Comparison of ENCODE assay signal across 10 cellular contexts in the genomic region with DNA sequence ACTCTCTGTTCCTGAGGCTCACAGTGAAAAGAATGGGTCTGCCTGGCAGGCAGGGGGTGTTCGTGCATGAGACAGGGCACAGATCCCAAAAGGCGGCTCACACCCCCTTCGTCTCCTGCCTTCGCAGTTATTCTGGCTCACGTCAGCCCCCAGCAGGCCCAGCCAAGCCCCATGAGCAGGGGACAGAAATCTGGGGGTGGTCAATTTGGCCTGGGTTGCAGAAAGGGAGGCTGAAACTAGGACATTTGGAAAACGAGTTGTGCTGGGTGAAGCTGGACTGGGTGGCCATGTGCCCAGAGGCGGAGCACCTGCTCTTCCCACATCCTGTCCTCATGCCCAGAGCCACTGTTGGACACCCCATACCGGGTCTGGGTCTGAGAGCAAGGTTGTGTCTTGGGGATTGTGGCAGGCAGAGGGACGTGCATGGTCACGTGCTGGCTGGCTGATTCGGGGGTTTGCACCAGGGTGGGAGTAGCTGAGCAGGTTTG.
A peak's percentile ranks its signal among the peaks of the same experiment; 100 is the strongest.
DNase-seq lines count a peak whose midpoint lies in the region; ATAC-seq and TF ChIP-seq lines count a peak whose summit lies in the region.
"Had no signal": no experiment of that assay in that cellular context is flagged by ENCODE, and none has a peak within 500 bp of the region (broad histone marks: within the 10 kb centered on the region; RNA-seq: fewer than 3 reads in every experiment).

No MANE protein-coding gene starts in this region.

- H2BK15ac ChIP-seq in IMR-90 (ENCODE audit: low read depth, low read length): no peak overlapping the region

- dilution Hi-C loops in IMR-90 (cut with HindIII; ENCODE audit: low sequenced_read_pairs, unreplicated experiment): no loop called here

- no peaks in the 10 kb centered on the region for H3K9me3 Mint-ChIP-seq in brain

- H3K27ac ChIP-seq in IMR-90 (ENCODE audit: insufficient read depth, low read length): no peak overlapping the region
- peak overlapping the region; percentile 99 for H3K27ac ChIP-seq in stomach smooth muscle (ENCODE audit: low read length)
- H3K27ac ChIP-seq in colonic mucosa: no peak overlapping the region
- H3K27ac ChIP-seq: neutrophil, uterus had no signal

- TF ChIP-seq POLR2A in IMR-90 (IDR thresholded peaks at IDR 0.05; ENCODE audit: low read depth, low read length): no peak

- no peak overlapping the region for H4K91ac ChIP-seq in IMR-90 (ENCODE audit: insufficient read depth, low read depth, low read length)

- H3K27me3 Mint-ChIP-seq in brain: no peaks in the 10 kb centered on the region

- in situ Hi-C loops in IMR-90 (cut with MboI; ENCODE audit: low sequenced_read_pairs): no loop called here

- peak overlapping the region; percentile 44 to 99 (median 66) for H3K27ac Mint-ChIP-seq in brain

- H2BK120ac ChIP-seq in IMR-90 (ENCODE audit: low read depth, low read length): no peak overlapping the region

- H2BK5ac ChIP-seq in IMR-90 (ENCODE audit: low read depth, low read length, poor library complexity, severe bottlenecking): no peak overlapping the region

- H2BK20ac ChIP-seq in IMR-90 (ENCODE audit: low read depth, low read length): no peak overlapping the region

- H3K9ac ChIP-seq in IMR-90 (ENCODE audit: low read depth, low read length) (no peak overlapping the region), stomach smooth muscle (ENCODE audit: low read length in 2 of 2) (peak overlapping the region; percentile 18 to 60), colonic mucosa (ENCODE audit: low read depth in 2 of 2, low read length in 2 of 2) (no peak overlapping the region)

- no peak overlapping the region for H4K5ac ChIP-seq in IMR-90 (ENCODE audit: low read depth, low read length)

- no peak overlapping the region; the same call in 1 of the 2 replicates for H3K4ac ChIP-seq in IMR-90 (ENCODE audit: low read depth, low read length)

- BruUV-seq in IMR-90 (replicated peaks; lab: Mats Ljungman, UMichigan): no TSS peak

- peak overlapping the region; percentile 15; the same call in 1 of the 2 replicates for H2AK5ac ChIP-seq in IMR-90 (ENCODE audit: low read depth, low read length)

- H3K27me3 ChIP-seq in IMR-90 (ENCODE audit: control insufficient read depth, insufficient read depth, low read length) (no peaks in the 10 kb centered on the region), stomach smooth muscle (ENCODE audit: control insufficient read depth in 1 of 2, insufficient read depth in 2 of 2, low read length in 2 of 2) (no peaks in the 10 kb centered on the region), colonic mucosa (no peaks in the 10 kb centered on the region)
- H3K27me3 ChIP-seq: neutrophil, uterus had no signal

- H3K4me1 ChIP-seq in IMR-90 (ENCODE audit: control insufficient read depth, insufficient read depth, low read length) (peaks cover 15% of the 10 kb centered on the region), stomach smooth muscle (ENCODE audit: control insufficient read depth, insufficient read depth, low read length) (peaks cover 74% of the 10 kb centered on the region), colonic mucosa (no peaks in the 10 kb centered on the region)
- H3K4me1 ChIP-seq: uterus had no signal

- no peak overlapping the region for H3K4me3 ChIP-seq in IMR-90 (ENCODE audit: insufficient read depth, low read depth, low read length)
- H3K4me3 ChIP-seq in stomach smooth muscle (ENCODE audit: low read length in 2 of 2): peak overlapping the region; percentile 6 to 15
- H3K4me3 ChIP-seq in colonic mucosa: no peak overlapping the region
- H3K4me3 ChIP-seq: uterus had no signal

- no peak overlapping the region for H2AFZ ChIP-seq in IMR-90 (replicated peaks; ENCODE audit: low read length, poor library complexity)

- no peaks in the 10 kb centered on the region for H3K9me3 ChIP-seq in IMR-90 (ENCODE audit: control insufficient read depth, insufficient read depth, low read length)
- no peaks in the 10 kb centered on the region for H3K9me3 ChIP-seq in stomach smooth muscle (ENCODE audit: control insufficient read depth in 2 of 2, low read length in 2 of 2)
- H3K9me3 ChIP-seq in colonic mucosa: no peaks in the 10 kb centered on the region
- H3K9me3 ChIP-seq: neutrophil, uterus had no signal

- no peak overlapping the region for H3K4me2 ChIP-seq in IMR-90 (ENCODE audit: low read depth, low read length)

- TF ChIP-seq CTCF in IMR-90 (conservative IDR thresholded peaks at IDR 0.05; ENCODE audit: low read depth, low read length) (no peak), brain (conservative IDR thresholded peaks at IDR 0.05) (no peak), colonic mucosa (IDR thresholded peaks at IDR 0.05) (no peak)

- POLR2A ChIA-PET in IMR-90 (lab: Charles Lee; ENCODE audit: unreplicated experiment): no interaction called here

- H3K23ac ChIP-seq in IMR-90 (ENCODE audit: low read depth, low read length): no peak overlapping the region

- peaks cover 58% of the 10 kb centered on the region for H3K4me1 Mint-ChIP-seq in brain

- peaks cover 11 to 34% of the 10 kb centered on the region in 2 experiments; a peak in 2 of 4 replicates for H3K79me1 ChIP-seq in IMR-90 (ENCODE audit: low read depth in 1 of 2, low read length in 2 of 2)

- no peak overlapping the region for H3K14ac ChIP-seq in IMR-90 (replicated peaks; ENCODE audit: low read depth, low read length)

- no peak for DNase-seq in IMR-90
- no peak for DNase-seq in left lobe of liver (ENCODE audit: low spot score)
- no peak for DNase-seq in AG08395 (ENCODE audit: low spot score)
- DNase-seq in SHP77 treated with DMSO at 0.1 percent for 48 hours (lab: John Stamatoyannopoulos, UW): no peak
- no peak for DNase-seq in colonic mucosa
- DNase-seq: DMS153, uterus had no signal

- no peak overlapping the region for H4K8ac ChIP-seq in IMR-90 (ENCODE audit: low read depth in 2 of 2, low read length in 2 of 2)

- no peak overlapping the region for H3K56ac ChIP-seq in IMR-90 (ENCODE audit: extremely low read depth, insufficient read depth, low read length)

- H3K18ac ChIP-seq in IMR-90 (ENCODE audit: low read depth, low read length): no peak overlapping the region

- H2AK9ac ChIP-seq in IMR-90 (replicated peaks; ENCODE audit: low read depth, low read length, poor library complexity): no peak overlapping the region

- ATAC-seq in IMR-90 (ENCODE audit: low read depth): no peak
- ATAC-seq in left lobe of liver: peak; percentile 29

- CTCF ChIA-PET in IMR-90 (lab: Yijun Ruan, JAX): no interaction called here

- intact Hi-C loops in IMR-90 (cut with micrococcal nuclease): loop anchor here (5.0 kb wide), 1 partner anchor 158 kb away; no protein-coding TSS in a partner anchor
- intact Hi-C loops in colonic mucosa (cut with DNase I): no loop called here

- peak overlapping the region in 1 of 5 experiments; percentile 67 for H3K4me3 Mint-ChIP-seq in brain

- peaks cover 5% of the 10 kb centered on the region for H4K20me1 ChIP-seq in IMR-90 (ENCODE audit: insufficient read depth, low read length)

- peaks cover 7% of the 10 kb centered on the region; the same call in 1 of the 2 replicates for H3K9me1 ChIP-seq in IMR-90 (ENCODE audit: insufficient read depth, low read length)

- 82% methylated on average over 2 of the region's 11 CpGs; no CpG with 5 or more reads in 1 of the 2 experiments for WGBS in IMR-90 (ENCODE audit: extremely low coverage in 2 of 2, insufficient read length in 1 of 2), 2 experiments

- H3K36me3 ChIP-seq in IMR-90 (ENCODE audit: control insufficient read depth, insufficient read depth, low read length) (peaks cover 35% of the 10 kb centered on the region), stomach smooth muscle (ENCODE audit: control insufficient read depth in 2 of 2, insufficient read depth in 2 of 2, low read length in 2 of 2) (peaks cover 0 to 17% of the 10 kb centered on the region in 2 donors), colonic mucosa (no peaks in the 10 kb centered on the region)
- H3K36me3 ChIP-seq: uterus had no signal

- TF ChIP-seq RAD21 in IMR-90 (IDR thresholded peaks at IDR 0.05; ENCODE audit: low read length): no peak

- peaks cover 13% of the 10 kb centered on the region for H3K36me3 Mint-ChIP-seq in brain

TF ChIP-seq in IMR-90, 13 proteins besides CTCF, POLR2A, EP300 and RAD21:
- TF ChIP-seq RCOR1 (IDR thresholded peaks at IDR 0.05; ENCODE audit: insufficient replicate concordance, low read length) (no peak), MAFK (IDR thresholded peaks at IDR 0.05; ENCODE audit: low read depth, low read length) (no peak), CEBPB (IDR thresholded peaks at IDR 0.05; ENCODE audit: low read depth, low read length) (no peak), RFX5 (IDR thresholded peaks at IDR 0.05; ENCODE audit: low read depth, low read length) (no peak), SMC3 (IDR thresholded peaks at IDR 0.05; ENCODE audit: low read depth, low read length) (no peak), NFE2L2 (IDR thresholded peaks at IDR 0.05; ENCODE audit: low read depth, low read length) (no peak), BHLHE40 (IDR thresholded peaks at IDR 0.05; ENCODE audit: low read depth, low read length) (no peak), FOS (IDR thresholded peaks at IDR 0.05; ENCODE audit: low read depth, low read length) (no peak), MXI1 (IDR thresholded peaks at IDR 0.05; ENCODE audit: borderline replicate concordance, low read depth, low read length) (no peak), CHD1 (IDR thresholded peaks at IDR 0.05; ENCODE audit: low read depth, low read length) (no peak), MAZ (IDR thresholded peaks at IDR 0.05; ENCODE audit: borderline replicate concordance, low read depth, low read length) (no peak)
- TF ChIP-seq, protein P1, sequence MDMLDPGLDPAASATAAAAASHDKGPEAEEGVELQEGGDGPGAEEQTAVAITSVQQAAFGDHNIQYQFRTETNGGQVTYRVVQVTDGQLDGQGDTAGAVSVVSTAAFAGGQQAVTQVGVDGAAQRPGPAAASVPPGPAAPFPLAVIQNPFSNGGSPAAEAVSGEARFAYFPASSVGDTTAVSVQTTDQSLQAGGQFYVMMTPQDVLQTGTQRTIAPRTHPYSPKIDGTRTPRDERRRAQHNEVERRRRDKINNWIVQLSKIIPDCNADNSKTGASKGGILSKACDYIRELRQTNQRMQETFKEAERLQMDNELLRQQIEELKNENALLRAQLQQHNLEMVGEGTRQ (IDR thresholded peaks at IDR 0.05; ENCODE audit: low read depth, low read length): no peak
- TF ChIP-seq, protein P2, sequence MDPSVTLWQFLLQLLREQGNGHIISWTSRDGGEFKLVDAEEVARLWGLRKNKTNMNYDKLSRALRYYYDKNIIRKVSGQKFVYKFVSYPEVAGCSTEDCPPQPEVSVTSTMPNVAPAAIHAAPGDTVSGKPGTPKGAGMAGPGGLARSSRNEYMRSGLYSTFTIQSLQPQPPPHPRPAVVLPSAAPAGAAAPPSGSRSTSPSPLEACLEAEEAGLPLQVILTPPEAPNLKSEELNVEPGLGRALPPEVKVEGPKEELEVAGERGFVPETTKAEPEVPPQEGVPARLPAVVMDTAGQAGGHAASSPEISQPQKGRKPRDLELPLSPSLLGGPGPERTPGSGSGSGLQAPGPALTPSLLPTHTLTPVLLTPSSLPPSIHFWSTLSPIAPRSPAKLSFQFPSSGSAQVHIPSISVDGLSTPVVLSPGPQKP (IDR thresholded peaks at IDR 0.05; ENCODE audit: borderline replicate concordance, low read depth, low read length): no peak

Comparison
In these comparisons a context has a peak if more than half of its experiments do, and no peak if none do; other contexts are left out.
1. H3K4me3 ChIP-seq: peak in stomach smooth muscle (2 of 2); none in IMR-90 (single experiment) and colonic mucosa (single experiment).
2. H3K9ac ChIP-seq: peak in stomach smooth muscle (2 of 2); none in IMR-90 (single experiment) and colonic mucosa (0 of 2).